ENCODE assay signal across 26 cellular contexts in the genomic region with DNA sequence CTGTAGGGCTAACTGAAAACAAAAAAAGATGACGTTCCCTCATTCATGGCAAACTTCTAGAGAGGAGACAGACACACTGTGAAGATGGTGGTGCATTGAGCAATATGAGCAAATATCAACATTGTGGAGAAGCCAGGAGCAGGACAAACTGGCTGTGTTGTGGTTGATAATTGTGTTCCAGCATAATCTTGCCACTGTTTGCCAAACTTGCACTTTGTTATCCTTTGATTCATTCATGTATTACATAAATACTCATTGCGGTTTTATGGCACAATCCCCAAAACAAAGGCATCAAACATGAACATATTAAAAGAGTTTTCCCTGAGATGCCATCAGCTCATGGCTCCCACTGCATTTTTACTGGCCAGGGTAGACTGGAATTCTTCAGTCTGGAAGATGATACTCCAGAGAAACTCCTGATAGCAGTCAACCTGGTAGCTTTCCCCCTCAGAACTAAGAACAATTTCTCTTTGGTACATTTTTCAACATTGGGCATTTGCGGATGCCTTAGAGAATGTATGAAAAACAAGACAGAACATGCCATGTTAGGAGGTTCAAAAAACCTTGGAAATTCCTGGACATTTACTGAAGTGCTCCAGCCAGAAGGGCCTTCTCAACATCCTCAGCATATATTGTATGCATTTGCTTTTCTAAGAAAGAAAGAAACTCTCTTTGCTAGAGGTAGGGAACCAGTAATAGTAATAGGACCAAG.
"Had no signal": no experiment of that assay in that cellular context is flagged by ENCODE, and none has a peak within 500 bp of the region (broad histone marks: within the 10 kb centered on the region; RNA-seq: fewer than 3 reads in every experiment).

No MANE protein-coding gene starts in this region.

- H3K36me3 ChIP-seq: esophagus muscularis mucosa, lower lobe of right lung, ovary, thoracic aorta, tibial nerve, upper lobe of left lung had no signal

- H3K27ac ChIP-seq: esophagus muscularis mucosa, lower lobe of right lung, ovary, psoas muscle, skin epidermis, thoracic aorta, tibial nerve, upper lobe of left lung had no signal

- H3K4me3 ChIP-seq: esophagus muscularis mucosa, lower lobe of right lung, ovary, psoas muscle, skin epidermis, thoracic aorta, tibial nerve, upper lobe of left lung had no signal

- H3K36me3 Mint-ChIP-seq: immature natural killer cell; memory B cell; natural killer cell; stimulated activated naive B cell treated with anti-CD40 and anti-IgM and Interleukin-4, amounts not matched to agents 10 μg/mL and 1 μg/mL and 100 μg/mL, for 72 hours had no signal

- H3K4me1 ChIP-seq: esophagus muscularis mucosa, lower lobe of right lung, psoas muscle, tibial nerve, upper lobe of left lung had no signal

- H3K27me3 Mint-ChIP-seq: effector memory CD8-positive, alpha-beta T cell; memory B cell; stimulated activated naive B cell treated with anti-CD40 and anti-IgM and Interleukin-4, amounts not matched to agents 10 μg/mL and 1 μg/mL and 100 μg/mL, for 72 hours; stimulated activated naive CD8-positive, alpha-beta T cell treated with anti-CD3 and anti-CD28 coated beads, Interleukin-15, Interleukin-2, amounts not matched to agents 100 ng/mL and 50 ng/mL, for 24 hours had no signal

- H3K27me3 ChIP-seq: esophagus muscularis mucosa, ovary, tibial nerve, upper lobe of left lung had no signal

- H3K9me3 Mint-ChIP-seq: memory B cell; stimulated activated naive B cell treated with anti-CD40 and anti-IgM and Interleukin-4, amounts not matched to agents 10 μg/mL and 1 μg/mL and 100 μg/mL, for 72 hours; stimulated activated naive CD8-positive, alpha-beta T cell treated with anti-CD3 and anti-CD28 coated beads, Interleukin-15, Interleukin-2, amounts not matched to agents 100 ng/mL and 50 ng/mL, for 24 hours had no signal

- ATAC-seq: effector memory CD8-positive, alpha-beta T cell; left ventricle myocardium superior; lower lobe of right lung; natural killer cell; psoas muscle; right cardiac atrium; stimulated activated naive B cell treated with anti-CD40 and anti-IgM and Interleukin-4, amounts not matched to agents 10 μg/mL and 1 μg/mL and 100 μg/mL, for 72 hours had no signal

- FAIRE-seq: endometrium, urothelium cell line had no signal

- H3K9me3 ChIP-seq: esophagus muscularis mucosa, lower lobe of right lung, ovary, psoas muscle, thoracic aorta, tibial nerve, upper lobe of left lung had no signal

- H3K4me3 Mint-ChIP-seq: effector memory CD8-positive, alpha-beta T cell; immature natural killer cell; memory B cell; natural killer cell; stimulated activated naive B cell treated with anti-CD40 and anti-IgM and Interleukin-4, amounts not matched to agents 10 μg/mL and 1 μg/mL and 100 μg/mL, for 72 hours; stimulated activated naive CD8-positive, alpha-beta T cell treated with anti-CD3 and anti-CD28 coated beads, Interleukin-15, Interleukin-2, amounts not matched to agents 100 ng/mL and 50 ng/mL, for 24 hours had no signal

- H3K27ac Mint-ChIP-seq: effector memory CD8-positive, alpha-beta T cell; immature natural killer cell; memory B cell; natural killer cell; stimulated activated naive B cell treated with anti-CD40 and anti-IgM and Interleukin-4, amounts not matched to agents 10 μg/mL and 1 μg/mL and 100 μg/mL, for 72 hours; stimulated activated naive CD8-positive, alpha-beta T cell treated with anti-CD3 and anti-CD28 coated beads, Interleukin-15, Interleukin-2, amounts not matched to agents 100 ng/mL and 50 ng/mL, for 24 hours had no signal

- DNase-seq: cortex of kidney; effector memory CD8-positive, alpha-beta T cell; foreskin melanocyte; hypothalamus; immature natural killer cell; islet precursor cell; left ventricle myocardium superior; lower lobe of right lung; natural killer cell; occipital lobe; ovary; posterior cingulate gyrus; psoas muscle; right cardiac atrium; stimulated activated CD4-positive, alpha-beta T cell treated with anti-CD3 and anti-CD28 coated beads, Interleukin-15, amount 100 ng/mL, for 24 hours; stimulated activated CD4-positive, alpha-beta T cell treated with anti-CD3 and anti-CD28 coated beads, Interleukin-2, amount 100 ng/mL, for 48 hours; stimulated activated naive B cell treated with anti-CD40 and anti-IgM and Interleukin-4, amounts not matched to agents 10 μg/mL and 1 μg/mL and 100 μg/mL, for 72 hours; upper lobe of left lung had no signal

- H3K4me1 Mint-ChIP-seq: immature natural killer cell; memory B cell; natural killer cell; stimulated activated naive B cell treated with anti-CD40 and anti-IgM and Interleukin-4, amounts not matched to agents 10 μg/mL and 1 μg/mL and 100 μg/mL, for 72 hours had no signal
